8 cellular contexts compared by ENCODE assay signal in the genomic region with DNA sequence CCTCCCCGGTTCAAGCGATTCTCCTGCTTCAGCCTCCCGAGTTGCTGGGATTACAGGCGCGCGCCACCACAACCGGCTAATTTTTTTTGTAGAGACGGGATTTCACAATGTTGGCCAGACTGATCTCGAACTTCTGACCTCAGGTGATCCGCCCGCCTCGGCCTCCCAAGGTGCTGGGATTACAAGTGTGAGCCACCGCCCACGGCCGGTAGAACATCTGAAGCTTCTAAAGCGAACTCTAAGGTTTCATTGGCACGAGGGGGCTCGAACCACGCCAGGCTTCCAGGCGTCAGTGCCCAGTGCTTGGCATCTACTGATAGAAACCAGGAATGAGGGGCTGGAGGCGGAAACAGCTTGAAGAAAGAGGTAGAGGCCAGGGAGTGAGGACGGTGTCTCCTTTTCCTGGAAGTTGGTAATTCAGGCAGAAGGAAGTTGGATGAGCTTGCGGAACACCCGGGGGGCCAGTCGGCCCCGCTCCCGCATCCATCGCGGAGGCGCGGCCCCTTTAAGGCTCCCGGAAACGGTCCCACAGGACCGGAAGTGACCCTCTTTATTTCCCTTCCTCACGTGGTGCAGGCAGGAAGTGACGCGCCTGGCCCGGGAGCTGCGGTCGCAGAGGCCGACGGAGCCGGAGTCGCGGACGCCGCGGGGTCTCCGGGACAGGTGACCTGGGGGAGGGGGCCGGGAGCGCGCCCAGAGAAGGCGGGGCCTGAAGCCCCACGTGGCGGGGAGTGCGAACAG. TPM values are rescaled to one million over a fixed set of nuclear protein-coding genes. Genes with fewer than 3 reads are reported as not detected.
DNase-seq lines count a peak whose midpoint lies in the region; ATAC-seq, FAIRE-seq and TF ChIP-seq lines count a peak whose summit lies in the region.

A gene (plus strand): TSS at position 579 of the 741 bp plus-strand sequence. CDS start 1,876 bp downstream, outside the sequence.

- FAIRE-seq in D721Med (lab: Jason Lieb, UNC) = no peak

- peak within 1 kb of the TSS; percentile 89 for H3K4me3 Mint-ChIP-seq in stimulated activated memory B cell treated with anti-CD40 and anti-IgM and Interleukin-4, amounts not matched to agents 10 μg/mL and 1 μg/mL and 100 μg/mL, for 72 hours

- TF ChIP-seq CTCF in D721Med (IDR thresholded peaks at IDR 0.05; ENCODE audit: insufficient read depth, missing control alignments) = no peak

- H3K27ac ChIP-seq in HUES48 (ENCODE audit: low read depth, low read length) (peak within 1 kb of the TSS; percentile 97), esophagus (ENCODE audit: low read depth in 2 of 2, low read length in 1 of 2) (peak within 1 kb of the TSS; percentile 93 to 98), muscle layer of duodenum (ENCODE audit: low read length) (peak within 1 kb of the TSS; percentile 97)

- WGBS in esophagus, 2 donors = 9 to 11% methylated on average over 56 of the region's 56 CpGs

- H3K4me3 ChIP-seq in HUES48 (ENCODE audit: low read depth, low read length) (peak within 1 kb of the TSS; percentile 91), NT2/D1 (ENCODE audit: insufficient read length, low read depth) (peak within 1 kb of the TSS; percentile 76), esophagus (ENCODE audit: low read depth in 1 of 2, low read length in 2 of 2) (peak within 1 kb of the TSS; percentile 55 to 61), muscle layer of duodenum (ENCODE audit: low read depth in 1 of 2, low read length in 2 of 2) (peak within 1 kb of the TSS; percentile 65 to 83)

- H3K4me1 ChIP-seq in HUES48 (ENCODE audit: control insufficient read depth, insufficient read depth, low read length) (peaks cover 8% of the 10 kb centered on the region), NT2/D1 (ENCODE audit: insufficient read depth, insufficient read length) (peaks cover 16% of the 10 kb centered on the region), esophagus (ENCODE audit: control insufficient read depth in 2 of 2, insufficient read depth in 2 of 2, low read length in 1 of 2) (peaks cover 0 to 16% of the 10 kb centered on the region in 2 donors), muscle layer of duodenum (ENCODE audit: control insufficient read depth in 1 of 2, insufficient read depth in 2 of 2, low read length in 2 of 2) (peaks cover 4 to 15% of the 10 kb centered on the region in 2 donors)

- no peaks in the 10 kb centered on the region for H3K27me3 ChIP-seq in HUES48 (ENCODE audit: control insufficient read depth, insufficient read depth, low read length)
- H3K27me3 ChIP-seq in NT2/D1 (ENCODE audit: insufficient read depth, insufficient read length) = no peaks in the 10 kb centered on the region
- no peaks in the 10 kb centered on the region for H3K27me3 ChIP-seq in esophagus (ENCODE audit: control insufficient read depth in 1 of 2, insufficient read depth in 2 of 2, low read length in 2 of 2)
- H3K27me3 ChIP-seq in muscle layer of duodenum (ENCODE audit: low read depth, low read length) = no peaks in the 10 kb centered on the region

- H3K36me3 ChIP-seq in HUES48 (ENCODE audit: control insufficient read depth, insufficient read depth, low read length) = peaks cover 26% of the 10 kb centered on the region
- peaks cover 30% of the 10 kb centered on the region for H3K36me3 ChIP-seq in NT2/D1 (ENCODE audit: insufficient read depth, insufficient read length, low read length)
- peaks cover 11 to 25% of the 10 kb centered on the region in 2 donors for H3K36me3 ChIP-seq in esophagus (ENCODE audit: control insufficient read depth in 2 of 2, insufficient read depth in 2 of 2, low read length in 1 of 2)
- H3K36me3 ChIP-seq in muscle layer of duodenum (ENCODE audit: control insufficient read depth in 1 of 2, insufficient read depth in 2 of 2, low read length in 2 of 2) = peaks cover 24 to 31% of the 10 kb centered on the region in 2 donors

- H3K9me3 Mint-ChIP-seq in stimulated activated memory B cell treated with anti-CD40 and anti-IgM and Interleukin-4, amounts not matched to agents 10 μg/mL and 1 μg/mL and 100 μg/mL, for 72 hours = no peaks in the 10 kb centered on the region

- peaks cover 33% of the 10 kb centered on the region for H3K36me3 Mint-ChIP-seq in stimulated activated memory B cell treated with anti-CD40 and anti-IgM and Interleukin-4, amounts not matched to agents 10 μg/mL and 1 μg/mL and 100 μg/mL, for 72 hours

- H3K9ac ChIP-seq in HUES48 (ENCODE audit: low read depth, low read length) (peak within 1 kb of the TSS; percentile 87), NT2/D1 (ENCODE audit: insufficient read length, low read depth) (peak within 1 kb of the TSS; percentile 86)

- peak within 1 kb of the TSS; percentile 94 for H3K27ac Mint-ChIP-seq in stimulated activated memory B cell treated with anti-CD40 and anti-IgM and Interleukin-4, amounts not matched to agents 10 μg/mL and 1 μg/mL and 100 μg/mL, for 72 hours

- H3K9me3 ChIP-seq in HUES48 (ENCODE audit: control insufficient read depth, insufficient read depth, low read length) (no peaks in the 10 kb centered on the region), NT2/D1 (ENCODE audit: insufficient read depth, low read length) (no peaks in the 10 kb centered on the region), esophagus (ENCODE audit: control insufficient read depth in 2 of 2, insufficient read depth in 1 of 2, low read depth in 1 of 2, low read length in 1 of 2) (no peaks in the 10 kb centered on the region), muscle layer of duodenum (ENCODE audit: control insufficient read depth in 1 of 2, low read length in 2 of 2) (no peaks in the 10 kb centered on the region)

- peak; percentile 37 for ATAC-seq in GM21390 (IDR thresholded peaks at IDR 0.05; ENCODE audit: unreplicated experiment)
- peak; percentile 80 for ATAC-seq in stimulated activated memory B cell treated with anti-CD40 and anti-IgM and Interleukin-4, amounts not matched to agents 10 μg/mL and 1 μg/mL and 100 μg/mL, for 72 hours

- DNase-seq in D721Med (ENCODE audit: insufficient read length, low spot score) (peak; percentile 81), NT2/D1 (ENCODE audit: low read depth, low spot score) (peak; percentile 88)
- DNase-seq in activated CD8-positive, alpha-beta memory T cell treated with anti-CD3 and anti-CD28 coated beads, Interleukin-2, amount 50 U/mL, for 48 hours = peak; percentile 98

- H3K27me3 Mint-ChIP-seq in stimulated activated memory B cell treated with anti-CD40 and anti-IgM and Interleukin-4, amounts not matched to agents 10 μg/mL and 1 μg/mL and 100 μg/mL, for 72 hours = no peaks in the 10 kb centered on the region

- H3K4me1 Mint-ChIP-seq in stimulated activated memory B cell treated with anti-CD40 and anti-IgM and Interleukin-4, amounts not matched to agents 10 μg/mL and 1 μg/mL and 100 μg/mL, for 72 hours = peaks cover 40% of the 10 kb centered on the region

RNA-seq across cellular contexts. Expression of the gene that starts here (rescaled TPM):
- 10 to 100 TPM; 12.9 to 22.2 TPM for polyA plus RNA-seq in esophagus

Comparison
In these comparisons a context has a peak if more than half of its experiments do, and no peak if none do; other contexts are left out.
1. Peak in every context shown above with its lines: DNase-seq, ATAC-seq, H3K4me3 ChIP-seq and H3K27ac ChIP-seq.